Comparison of ENCODE assay signal across 1 cellular context in the genomic region with DNA sequence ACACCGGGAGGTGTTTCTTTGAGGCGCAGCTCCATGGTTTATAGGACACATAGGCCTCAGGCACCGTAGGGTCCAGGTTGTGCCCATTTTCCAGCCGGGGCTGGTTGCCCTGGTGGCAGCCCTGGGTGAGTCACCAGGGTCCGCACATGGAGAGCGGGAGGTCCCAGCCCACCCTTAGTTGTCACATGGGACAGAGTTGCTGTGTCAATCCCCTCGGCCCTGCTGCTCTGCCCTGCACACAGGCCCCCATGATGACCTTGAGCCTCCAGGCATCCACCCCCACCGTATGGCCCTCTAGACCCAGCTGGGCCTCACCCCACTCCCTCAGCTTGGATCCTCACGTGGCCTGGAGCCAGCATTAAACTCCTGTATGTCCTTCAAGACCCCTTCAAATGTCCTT.
TF ChIP-seq lines count a peak whose summit lies in the region.

No MANE protein-coding gene starts in this region.

TF ChIP-seq in HepG2, 621 proteins besides CTCF, POLR2A, EP300 and RAD21:
- TF ChIP-seq ZNF235 (CRISPR knock-in tag; IDR thresholded peaks at IDR 0.05; ENCODE audit: borderline replicate concordance), result no peak
- no peak for TF ChIP-seq NCOA5 (CRISPR knock-in tag; IDR thresholded peaks at IDR 0.05)
- TF ChIP-seq ZNF687 (CRISPR knock-in tag; IDR thresholded peaks at IDR 0.05), result 0 out of 2 replicates have a peak, but pooled peaks have one; percentile 25
- TF ChIP-seq, protein P1, sequence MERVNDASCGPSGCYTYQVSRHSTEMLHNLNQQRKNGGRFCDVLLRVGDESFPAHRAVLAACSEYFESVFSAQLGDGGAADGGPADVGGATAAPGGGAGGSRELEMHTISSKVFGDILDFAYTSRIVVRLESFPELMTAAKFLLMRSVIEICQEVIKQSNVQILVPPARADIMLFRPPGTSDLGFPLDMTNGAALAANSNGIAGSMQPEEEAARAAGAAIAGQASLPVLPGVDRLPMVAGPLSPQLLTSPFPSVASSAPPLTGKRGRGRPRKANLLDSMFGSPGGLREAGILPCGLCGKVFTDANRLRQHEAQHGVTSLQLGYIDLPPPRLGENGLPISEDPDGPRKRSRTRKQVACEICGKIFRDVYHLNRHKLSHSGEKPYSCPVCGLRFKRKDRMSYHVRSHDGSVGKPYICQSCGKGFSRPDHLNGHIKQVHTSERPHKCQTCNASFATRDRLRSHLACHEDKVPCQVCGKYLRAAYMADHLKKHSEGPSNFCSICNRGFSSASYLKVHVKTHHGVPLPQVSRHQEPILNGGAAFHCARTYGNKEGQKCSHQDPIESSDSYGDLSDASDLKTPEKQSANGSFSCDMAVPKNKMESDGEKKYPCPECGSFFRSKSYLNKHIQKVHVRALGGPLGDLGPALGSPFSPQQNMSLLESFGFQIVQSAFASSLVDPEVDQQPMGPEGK (CRISPR knock-in tag; IDR thresholded peaks at IDR 0.05), result peak; percentile 51; the same call in 1 of the 2 replicates
- TF ChIP-seq AGO2 (optimal IDR thresholded peaks at IDR 0.05; ENCODE audit: low read depth, low read length), result peak; percentile 12
